ENCODE assay signal across 10 cellular contexts in genomic region chr1:26771285-26771642, GRCh38. TPM values are rescaled to one million over a fixed set of nuclear protein-coding genes. Genes with fewer than 3 reads are reported as not detected.
DNase-seq lines count a peak whose midpoint lies in the region; ATAC-seq and TF ChIP-seq lines count a peak whose summit lies in the region.
"Had no signal": no experiment of that assay in that cellular context is flagged by ENCODE, and none has a peak within 500 bp of the region (broad histone marks: within the 10 kb centered on the region; RNA-seq: fewer than 3 reads in every experiment).

No MANE protein-coding gene starts in this region.

- intact Hi-C loops in colonic mucosa (cut with DNase I) = no loop called here
- intact Hi-C loops in natural killer cell (cut with micrococcal nuclease) = no loop called here

- no peak for TF ChIP-seq CTCF in 22Rv1 (IDR thresholded peaks at IDR 0.05)
- TF ChIP-seq CTCF in colonic mucosa (IDR thresholded peaks at IDR 0.05) = no peak
- no peak for TF ChIP-seq CTCF in natural killer cell (IDR thresholded peaks at IDR 0.05)

- H3K27me3 ChIP-seq in colonic mucosa = no peaks in the 10 kb centered on the region

- ATAC-seq in natural killer cell (no peak), HG02970 (IDR thresholded peaks at IDR 0.05; ENCODE audit: low FRiP score, unreplicated experiment) (no peak), GM21526 (IDR thresholded peaks at IDR 0.05; ENCODE audit: low FRiP score, unreplicated experiment) (no peak)

- H3K36me3 Mint-ChIP-seq in natural killer cell = peaks cover 19% of the 10 kb centered on the region

- peaks cover 34% of the 10 kb centered on the region for H3K36me3 ChIP-seq in colonic mucosa

- H3K27me3 Mint-ChIP-seq in natural killer cell (ENCODE audit: low read depth in 2 of 2) = no peaks in the 10 kb centered on the region

- H3K9me3 Mint-ChIP-seq in natural killer cell = no peaks in the 10 kb centered on the region
- H3K9me3 Mint-ChIP-seq: T-helper 2 cell treated with Interferon-gamma antibody and Interleukin-4, amounts not matched to agents 5 μg/mL and 100 μg/mL, for 36 hours had no signal

- peaks cover 10 to 31% of the 10 kb centered on the region in 2 donors for H3K4me1 Mint-ChIP-seq in natural killer cell

- H3K4me3 Mint-ChIP-seq in natural killer cell = no peak overlapping the region
- H3K4me3 Mint-ChIP-seq: T-helper 2 cell treated with Interferon-gamma antibody and Interleukin-4, amounts not matched to agents 5 μg/mL and 100 μg/mL, for 36 hours had no signal

- no peaks in the 10 kb centered on the region for H3K9me3 ChIP-seq in colonic mucosa

- H3K4me1 ChIP-seq in colonic mucosa = no peaks in the 10 kb centered on the region

- H3K27ac ChIP-seq in 22Rv1 (peak overlapping the region; percentile 44), colonic mucosa (peak overlapping the region; percentile 3)

- H3K9ac ChIP-seq in colonic mucosa (ENCODE audit: low read depth in 2 of 2, low read length in 2 of 2) = no peak overlapping the region

- H3K27ac Mint-ChIP-seq in natural killer cell = peak overlapping the region; percentile 54 to 82

- DNase-seq in NCI-H2107 treated with DMSO at 0.1 percent for 48 hours (lab: John Stamatoyannopoulos, UW; ENCODE audit: unreplicated experiment) = peak; percentile 71
- DNase-seq in colonic mucosa = no peak
- no peak for DNase-seq in natural killer cell
- no peak for DNase-seq in cerebellum (ENCODE audit: low spot score)
- DNase-seq in DMS 273 (lab: John Stamatoyannopoulos, UW; ENCODE audit: unreplicated experiment) = no peak
- DNase-seq: NCI-H1436 treated with DMSO at 0.1 percent for 48 hours had no signal

- H3K4me3 ChIP-seq in colonic mucosa = no peak overlapping the region

RNA-seq across cellular contexts. Expression of gene PIGV, which starts 16.5 kb away (rescaled TPM):
- total RNA-seq in colonic mucosa = 10 to 100 TPM; 16.8 to 24.2 TPM
- 10 to 100 TPM; 23.1 to 35.2 (median 30.3) TPM for total RNA-seq in natural killer cell
- total RNA-seq in cerebellum = 6.5 TPM

RNA-seq across cellular contexts. Expression of gene ZDHHC18, which starts 55.2 kb away (rescaled TPM):
- total RNA-seq in colonic mucosa (10 to 100 TPM; 14.1 to 16.8 TPM), natural killer cell (10 to 100 TPM; 70.0 to 74.6 (median 72.3) TPM), cerebellum (8.4 TPM)
